ENCODE assay signal across 9 cellular contexts in the genomic region with DNA sequence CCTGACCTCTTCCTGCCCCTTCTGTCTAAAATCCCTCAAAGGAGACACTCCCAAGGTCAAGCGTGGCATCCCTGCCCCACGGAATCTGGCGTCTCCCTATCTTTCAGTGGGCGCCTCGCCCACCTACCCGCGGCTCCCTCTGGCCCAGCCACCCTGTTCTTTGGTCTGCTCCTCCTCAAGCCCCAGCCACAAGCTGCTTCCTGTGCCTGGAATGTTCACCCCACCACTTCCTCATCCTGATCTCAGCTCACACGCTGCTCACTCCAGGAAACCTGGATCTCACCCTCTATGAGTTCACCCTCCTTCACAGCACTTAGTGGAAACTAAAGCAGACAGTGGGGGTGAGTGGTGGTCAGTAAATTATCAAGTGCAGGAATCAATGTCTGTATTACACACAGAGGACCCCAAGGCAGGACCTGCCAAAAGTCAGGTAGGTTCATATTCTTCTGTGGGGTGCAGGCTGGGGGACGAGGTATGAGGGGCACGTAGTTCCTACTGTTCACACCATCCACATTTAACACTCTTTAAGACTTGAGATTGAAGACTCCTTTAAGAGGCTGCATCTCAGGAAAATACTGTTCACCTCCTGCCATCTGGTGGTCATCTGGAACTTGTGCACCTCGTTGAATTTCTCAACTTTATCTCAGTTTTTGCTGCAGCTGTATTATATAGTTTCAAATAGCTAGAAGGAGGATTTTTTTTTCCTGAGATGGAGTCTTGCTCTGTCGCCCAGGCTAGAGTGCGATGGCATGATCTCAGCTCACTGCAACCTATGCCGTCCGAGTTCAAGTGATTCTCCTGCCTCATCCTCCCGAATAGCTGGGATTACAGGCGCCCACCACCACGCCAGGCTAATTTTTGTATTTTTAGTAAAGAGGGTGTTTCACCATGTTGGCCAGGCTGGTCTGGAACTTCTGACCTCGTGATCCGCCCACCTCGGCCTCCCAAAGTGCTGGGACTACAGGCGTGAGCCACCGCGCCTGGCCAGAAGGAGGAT.
DNase-seq lines count a peak whose midpoint lies in the region; ATAC-seq and TF ChIP-seq lines count a peak whose summit lies in the region.
"Had no signal": no experiment of that assay in that cellular context is flagged by ENCODE, and none has a peak within 500 bp of the region (broad histone marks: within the 10 kb centered on the region; RNA-seq: fewer than 3 reads in every experiment).

No MANE protein-coding gene starts in this region.

- no peaks in the 10 kb centered on the region for H3F3A ChIP-seq in SK-N-SH (replicated peaks; ENCODE audit: insufficient read depth)

- no peaks in the 10 kb centered on the region for H3K27me3 Mint-ChIP-seq in CD4-positive, CD25-positive, alpha-beta regulatory T cell
- H3K27me3 Mint-ChIP-seq in neural crest cell (ENCODE audit: low read depth): no peaks in the 10 kb centered on the region
- no peaks in the 10 kb centered on the region for H3K27me3 Mint-ChIP-seq in activated CD4-positive, alpha-beta memory T cell treated with anti-CD3 and anti-CD28 coated beads for 36 hours

- no peak overlapping the region for H3K27ac ChIP-seq in CD4-positive, CD25-positive, alpha-beta regulatory T cell (ENCODE audit: insufficient read depth, low read length, poor library complexity, severe bottlenecking)
- H3K27ac ChIP-seq in SK-N-SH (ENCODE audit: low read depth in 2 of 2, low read length in 1 of 2): no peak overlapping the region

- intact Hi-C loops in activated CD4-positive, alpha-beta memory T cell treated with anti-CD3 and anti-CD28 coated beads for 36 hours (cut with micrococcal nuclease): no loop called here

- 52% methylated on average over 24 of the region's 24 CpGs for WGBS in SK-N-SH (ENCODE audit: low lambda C conversion rate)

- H3K9me3 Mint-ChIP-seq in CD4-positive, CD25-positive, alpha-beta regulatory T cell: no peaks in the 10 kb centered on the region
- H3K9me3 Mint-ChIP-seq in neural crest cell: peaks cover 3% of the 10 kb centered on the region
- H3K9me3 Mint-ChIP-seq in activated CD4-positive, alpha-beta memory T cell treated with anti-CD3 and anti-CD28 coated beads for 36 hours: no peaks in the 10 kb centered on the region
- H3K9me3 Mint-ChIP-seq: activated B cell treated with CpG ODN at 0.5 μM for 24 hours had no signal

- H3K4me2 ChIP-seq in SK-N-SH: no peak overlapping the region

- H3K9me2 ChIP-seq in SK-N-SH: no peaks in the 10 kb centered on the region

- POLR2A ChIA-PET in SK-N-SH (lab: Yijun Ruan, JAX): no interaction called here
- POLR2A ChIA-PET in activated CD4-positive, alpha-beta memory T cell treated with anti-CD3 and anti-CD28 coated beads for 36 hours (lab: Charles Lee): no interaction called here

- no peak overlapping the region; the same call in 1 of the 2 replicates for H2AFZ ChIP-seq in SK-N-SH (ENCODE audit: low read depth)

- H4K20me1 ChIP-seq in SK-N-SH (ENCODE audit: insufficient read depth): no peaks in the 10 kb centered on the region

- no peak for ATAC-seq in CD4-positive, CD25-positive, alpha-beta regulatory T cell (ENCODE audit: low read depth in 2 of 2)
- ATAC-seq in GM18499 (IDR thresholded peaks at IDR 0.05; ENCODE audit: insufficient read depth, unreplicated experiment): peak; percentile 78

- no peaks in the 10 kb centered on the region for H3K36me3 ChIP-seq in CD4-positive, CD25-positive, alpha-beta regulatory T cell (ENCODE audit: control insufficient read depth, insufficient read depth, low read length)
- no peaks in the 10 kb centered on the region for H3K36me3 ChIP-seq in SK-N-SH (replicated peaks in 1 of 2; ENCODE audit: control insufficient read depth in 1 of 2, insufficient read depth in 2 of 2, low read length in 1 of 2)

- peak overlapping the region in 1 of 4 donors; percentile 18 for H3K4me3 Mint-ChIP-seq in CD4-positive, CD25-positive, alpha-beta regulatory T cell
- no peak overlapping the region for H3K4me3 Mint-ChIP-seq in neural crest cell
- no peak overlapping the region for H3K4me3 Mint-ChIP-seq in activated CD4-positive, alpha-beta memory T cell treated with anti-CD3 and anti-CD28 coated beads for 36 hours
- H3K4me3 Mint-ChIP-seq: activated B cell treated with CpG ODN at 0.5 μM for 24 hours had no signal

- CTCF ChIA-PET in SK-N-SH (lab: Yijun Ruan, JAX): interaction anchor here (0.6 to 2.5 kb wide), 26 partner anchors 9 to 1028 kb away, joined by 3 to 10 read pairs (median 4); no protein-coding TSS in a partner anchor
- CTCF ChIA-PET in activated CD4-positive, alpha-beta memory T cell treated with anti-CD3 and anti-CD28 coated beads for 36 hours (lab: Charles Lee): interaction anchor here (0.6 to 2.3 kb wide), 8 partner anchors 8 to 563 kb away, joined by 3 to 9 read pairs (median 3); no protein-coding TSS in a partner anchor

- no peak for TF ChIP-seq EP300 in SK-N-SH (IDR thresholded peaks at IDR 0.05; ENCODE audit: borderline replicate concordance in 1 of 2, low read depth in 1 of 2, low read length in 1 of 2)

- H3K4me1 Mint-ChIP-seq in CD4-positive, CD25-positive, alpha-beta regulatory T cell: peaks cover 0 to 8% (median 4%) of the 10 kb centered on the region in 4 donors
- peaks cover 19% of the 10 kb centered on the region for H3K4me1 Mint-ChIP-seq in neural crest cell
- H3K4me1 Mint-ChIP-seq in activated CD4-positive, alpha-beta memory T cell treated with anti-CD3 and anti-CD28 coated beads for 36 hours (ENCODE audit: low read depth): no peaks in the 10 kb centered on the region
- H3K4me1 Mint-ChIP-seq: activated B cell treated with CpG ODN at 0.5 μM for 24 hours had no signal

- no peak overlapping the region for H3K9ac ChIP-seq in SK-N-SH

- no peaks in the 10 kb centered on the region for H3K9me3 ChIP-seq in CD4-positive, CD25-positive, alpha-beta regulatory T cell (ENCODE audit: control insufficient read depth in 2 of 2, low read length in 2 of 2)
- no peaks in the 10 kb centered on the region for H3K9me3 ChIP-seq in SK-N-SH

- H3K27ac Mint-ChIP-seq in CD4-positive, CD25-positive, alpha-beta regulatory T cell: peak overlapping the region in 1 of 3 donors; percentile 11
- H3K27ac Mint-ChIP-seq in neural crest cell (ENCODE audit: unreplicated experiment): no peak overlapping the region
- no peak overlapping the region for H3K27ac Mint-ChIP-seq in activated CD4-positive, alpha-beta memory T cell treated with anti-CD3 and anti-CD28 coated beads for 36 hours
- H3K27ac Mint-ChIP-seq: activated B cell treated with CpG ODN at 0.5 μM for 24 hours had no signal

- peak; percentile 69 for TF ChIP-seq RAD21 in SK-N-SH (IDR thresholded peaks at IDR 0.05; ENCODE audit: low read length)

- H3K36me3 Mint-ChIP-seq in CD4-positive, CD25-positive, alpha-beta regulatory T cell: no peaks in the 10 kb centered on the region
- H3K36me3 Mint-ChIP-seq in neural crest cell (ENCODE audit: low read depth): no peaks in the 10 kb centered on the region
- H3K36me3 Mint-ChIP-seq in activated CD4-positive, alpha-beta memory T cell treated with anti-CD3 and anti-CD28 coated beads for 36 hours: no peaks in the 10 kb centered on the region

- no peaks in the 10 kb centered on the region for H3K4me1 ChIP-seq in CD4-positive, CD25-positive, alpha-beta regulatory T cell (ENCODE audit: control insufficient read depth, insufficient read depth, low read length, poor library complexity, severe bottlenecking)
- H3K4me1 ChIP-seq in SK-N-SH (ENCODE audit: control insufficient read depth in 1 of 2, insufficient read depth in 2 of 2, low read depth in 1 of 2, low read length in 1 of 2): 0 out of 4 replicates have a peak, but pooled peaks cover 0 to 4% of the 10 kb centered on the region in 2 experiments

- no peaks in the 10 kb centered on the region for H3K27me3 ChIP-seq in CD4-positive, CD25-positive, alpha-beta regulatory T cell (ENCODE audit: control insufficient read depth, insufficient read depth, low read length)
- no peaks in the 10 kb centered on the region for H3K27me3 ChIP-seq in SK-N-SH (ENCODE audit: insufficient read depth)

- peak in 2 of 3 donors; percentile 39 to 49 for DNase-seq in CD4-positive, CD25-positive, alpha-beta regulatory T cell
- DNase-seq in HS-5 (ENCODE audit: low read depth) (peak; percentile 20), SK-N-SH (peak; percentile 47), fibroblast of gingiva (ENCODE audit: low read depth) (peak; percentile 66), neural crest cell (ENCODE audit: low read depth, low spot score) (peak; percentile 63), activated gamma-delta T cell treated with Interleukin-2 at 50 U/mL for 16 hours (no peak)
- DNase-seq in activated CD4-positive, alpha-beta memory T cell treated with anti-CD3 and anti-CD28 coated beads for 36 hours: no peak
- DNase-seq: activated B cell treated with CpG ODN at 0.5 μM for 24 hours had no signal

- TF ChIP-seq CTCF in SK-N-SH (IDR thresholded peaks at IDR 0.05) (peak; percentile 80), neural crest cell (conservative IDR thresholded peaks at IDR 0.05) (peak; percentile 85)

- H3K79me2 ChIP-seq in SK-N-SH (ENCODE audit: insufficient read depth): no peaks in the 10 kb centered on the region

- no peak overlapping the region for H3K4me3 ChIP-seq in CD4-positive, CD25-positive, alpha-beta regulatory T cell (ENCODE audit: low read depth, low read length)
- no peak overlapping the region for H3K4me3 ChIP-seq in SK-N-SH (ENCODE audit: low read depth in 2 of 2, low read length in 1 of 2)

TF ChIP-seq in SK-N-SH, 30 proteins besides CTCF, POLR2A, EP300 and RAD21:
- TF ChIP-seq SMC3 (IDR thresholded peaks at IDR 0.05; ENCODE audit: low read depth, low read length) (peak; percentile 55), TEAD4 (IDR thresholded peaks at IDR 0.05; ENCODE audit: borderline replicate concordance, insufficient read depth) (no peak)
- TF ChIP-seq, protein P1, sequence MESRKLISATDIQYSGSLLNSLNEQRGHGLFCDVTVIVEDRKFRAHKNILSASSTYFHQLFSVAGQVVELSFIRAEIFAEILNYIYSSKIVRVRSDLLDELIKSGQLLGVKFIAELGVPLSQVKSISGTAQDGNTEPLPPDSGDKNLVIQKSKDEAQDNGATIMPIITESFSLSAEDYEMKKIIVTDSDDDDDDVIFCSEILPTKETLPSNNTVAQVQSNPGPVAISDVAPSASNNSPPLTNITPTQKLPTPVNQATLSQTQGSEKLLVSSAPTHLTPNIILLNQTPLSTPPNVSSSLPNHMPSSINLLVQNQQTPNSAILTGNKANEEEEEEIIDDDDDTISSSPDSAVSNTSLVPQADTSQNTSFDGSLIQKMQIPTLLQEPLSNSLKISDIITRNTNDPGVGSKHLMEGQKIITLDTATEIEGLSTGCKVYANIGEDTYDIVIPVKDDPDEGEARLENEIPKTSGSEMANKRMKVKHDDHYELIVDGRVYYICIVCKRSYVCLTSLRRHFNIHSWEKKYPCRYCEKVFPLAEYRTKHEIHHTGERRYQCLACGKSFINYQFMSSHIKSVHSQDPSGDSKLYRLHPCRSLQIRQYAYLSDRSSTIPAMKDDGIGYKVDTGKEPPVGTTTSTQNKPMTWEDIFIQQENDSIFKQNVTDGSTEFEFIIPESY (IDR thresholded peaks at IDR 0.05; ENCODE audit: borderline replicate concordance, low read depth): no peak
TF ChIP-seq in SK-N-SH: peak in this region for 1.

Comparison
In these comparisons a context has a peak if more than half of its experiments do, and no peak if none do; other contexts are left out.
1. DNase-seq: peak in CD4-positive, CD25-positive, alpha-beta regulatory T cell (2 of 3), HS-5 (single experiment), SK-N-SH (single experiment), fibroblast of gingiva (single experiment) and neural crest cell (single experiment); none in activated CD4-positive, alpha-beta memory T cell treated with anti-CD3 and anti-CD28 coated beads for 36 hours (single experiment) and activated gamma-delta T cell treated with Interleukin-2 at 50 U/mL for 16 hours (single experiment).